Comparison of ENCODE assay signal across 2 cellular contexts in genomic region chr5:172785429-172786088, GRCh38.
TF ChIP-seq lines count a peak whose summit lies in the region.

No MANE protein-coding gene starts in this region.

TF ChIP-seq in A549, 52 proteins besides CTCF, POLR2A, EP300 and RAD21:
- TF ChIP-seq HMGXB4 (CRISPR knock-in tag; IDR thresholded peaks at IDR 0.05; ENCODE audit: borderline replicate concordance) (no peak), FOXS1 (CRISPR knock-in tag; IDR thresholded peaks at IDR 0.05) (no peak), E2F6 (IDR thresholded peaks at IDR 0.05; ENCODE audit: borderline replicate concordance, low read depth) (no peak), BCL3 (IDR thresholded peaks at IDR 0.05) (no peak), REST (IDR thresholded peaks at IDR 0.05) (no peak), KDM5A (IDR thresholded peaks at IDR 0.05) (no peak), JUNB (IDR thresholded peaks at IDR 0.05) (no peak), GATA3 (IDR thresholded peaks at IDR 0.05; ENCODE audit: borderline replicate concordance) (no peak), ZFP36 (IDR thresholded peaks at IDR 0.05; ENCODE audit: borderline replicate concordance, partially characterized antibody) (no peak), MAZ (IDR thresholded peaks at IDR 0.05; ENCODE audit: borderline replicate concordance, low read depth, low read length) (no peak)

TF ChIP-seq in IMR-90, 13 proteins besides CTCF, POLR2A, EP300 and RAD21:
- TF ChIP-seq RCOR1 (IDR thresholded peaks at IDR 0.05; ENCODE audit: insufficient replicate concordance, low read length) (no peak), CHD1 (IDR thresholded peaks at IDR 0.05; ENCODE audit: low read depth, low read length) (no peak), FOS (IDR thresholded peaks at IDR 0.05; ENCODE audit: low read depth, low read length) (no peak), RFX5 (IDR thresholded peaks at IDR 0.05; ENCODE audit: low read depth, low read length) (no peak), BHLHE40 (IDR thresholded peaks at IDR 0.05; ENCODE audit: low read depth, low read length) (no peak), NFE2L2 (IDR thresholded peaks at IDR 0.05; ENCODE audit: low read depth, low read length) (no peak), SMC3 (IDR thresholded peaks at IDR 0.05; ENCODE audit: low read depth, low read length) (no peak), MAFK (IDR thresholded peaks at IDR 0.05; ENCODE audit: low read depth, low read length) (no peak), CEBPB (IDR thresholded peaks at IDR 0.05; ENCODE audit: low read depth, low read length) (no peak), ELK1 (IDR thresholded peaks at IDR 0.05; ENCODE audit: borderline replicate concordance, low read depth, low read length) (no peak), MAZ (IDR thresholded peaks at IDR 0.05; ENCODE audit: borderline replicate concordance, low read depth, low read length) (no peak), USF2 (IDR thresholded peaks at IDR 0.05; ENCODE audit: low read depth, low read length) (no peak), MXI1 (IDR thresholded peaks at IDR 0.05; ENCODE audit: borderline replicate concordance, low read depth, low read length) (no peak)
